Comparison of ENCODE assay signal across 8 cellular contexts in the genomic region with DNA sequence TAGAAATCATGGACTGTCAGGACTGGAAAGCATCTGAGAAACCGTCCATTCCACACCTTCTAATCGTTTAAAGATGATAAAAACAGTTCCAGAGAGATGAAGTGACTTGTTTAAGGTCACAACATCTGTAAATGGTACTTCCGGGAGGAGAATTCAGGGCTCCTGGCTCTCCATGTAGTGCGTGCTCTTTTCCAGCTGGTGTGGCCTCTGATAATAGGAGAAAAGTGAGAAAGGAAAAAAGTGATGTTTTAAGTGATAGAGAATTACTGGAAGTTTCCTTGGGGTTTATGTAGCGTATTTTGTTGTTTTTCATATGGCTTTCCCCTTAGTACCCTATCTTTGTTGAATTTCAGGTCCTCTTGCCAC. TPM values are rescaled to one million over a fixed set of nuclear protein-coding genes. Genes with fewer than 3 reads are reported as not detected.
DNase-seq lines count a peak whose midpoint lies in the region; ATAC-seq and TF ChIP-seq lines count a peak whose summit lies in the region.

No MANE protein-coding gene starts in this region.

- peak; percentile 15 for ATAC-seq in HG03108 (IDR thresholded peaks at IDR 0.05; ENCODE audit: unreplicated experiment)
- peak; percentile 5 for ATAC-seq in activated naive CD8-positive, alpha-beta T cell treated with anti-CD3 and anti-CD28 coated beads, Interleukin-2, amount 10 ng/mL, durations not matched to agents 7 days and 5 days (ENCODE audit: low read depth)
- ATAC-seq in left colon: peak; percentile 49

- H3K4me1 ChIP-seq in tibial nerve: peaks cover 0 to 37% (median 15%) of the 10 kb centered on the region in 4 donors

- no peak for DNase-seq in activated CD4-positive, alpha-beta T cell treated with anti-CD3 and anti-CD28 coated beads, Interleukin-2, amount 10 ng/mL, durations not matched to agents 7 days and 5 days
- DNase-seq in activated CD4-positive, alpha-beta T cell treated with anti-CD3 and anti-CD28 coated beads for 48 hours: no peak
- no peak for DNase-seq in activated naive CD8-positive, alpha-beta T cell treated with anti-CD3 and anti-CD28 coated beads, Interleukin-2, amount 10 ng/mL, durations not matched to agents 7 days and 5 days
- no peak for DNase-seq in left colon
- no peak for DNase-seq in tibial nerve (ENCODE audit: low spot score in 2 of 2)
- DNase-seq in activated effector memory CD4-positive, alpha-beta T cell treated with Interleukin-2 at 50 U/mL for 16 hours: no peak
- DNase-seq in stimulated activated naive CD4-positive, alpha-beta T cell treated with Interleukin-2 at 50 U/mL for 16 hours (lab: John Stamatoyannopoulos, UW): no peak

- peaks cover 22% of the 10 kb centered on the region for H3K36me3 Mint-ChIP-seq in activated CD4-positive, alpha-beta T cell treated with anti-CD3 and anti-CD28 coated beads, Interleukin-2, amount 10 ng/mL, durations not matched to agents 7 days and 5 days (ENCODE audit: low read depth)
- H3K36me3 Mint-ChIP-seq in activated naive CD8-positive, alpha-beta T cell treated with anti-CD3 and anti-CD28 coated beads, Interleukin-2, amount 10 ng/mL, durations not matched to agents 7 days and 5 days: peaks cover 2% of the 10 kb centered on the region

- no peaks in the 10 kb centered on the region for H3K9me3 ChIP-seq in tibial nerve

- WGBS in tibial nerve, 2 donors: 6 to 8% methylated on average over 5 of the region's 5 CpGs

- peak overlapping the region; percentile 100 for H3K27ac Mint-ChIP-seq in activated CD4-positive, alpha-beta T cell treated with anti-CD3 and anti-CD28 coated beads, Interleukin-2, amount 10 ng/mL, durations not matched to agents 7 days and 5 days
- peak overlapping the region; percentile 100 for H3K27ac Mint-ChIP-seq in activated naive CD8-positive, alpha-beta T cell treated with anti-CD3 and anti-CD28 coated beads, Interleukin-2, amount 10 ng/mL, durations not matched to agents 7 days and 5 days

- CTCF ChIA-PET in activated CD4-positive, alpha-beta T cell treated with anti-CD3 and anti-CD28 coated beads, Interleukin-2, amount 10 ng/mL, durations not matched to agents 7 days and 5 days (lab: Charles Lee): interaction anchor here (1.8 to 2.0 kb wide), 2 partner anchors 9 to 12 kb away, joined by 5 to 6 read pairs; no protein-coding TSS in a partner anchor

- TF ChIP-seq CTCF in tibial nerve (IDR thresholded peaks at IDR 0.05): no peak

- peak overlapping the region; percentile 88 to 97 (median 92) for H3K27ac ChIP-seq in tibial nerve

- H3K27me3 Mint-ChIP-seq in activated CD4-positive, alpha-beta T cell treated with anti-CD3 and anti-CD28 coated beads, Interleukin-2, amount 10 ng/mL, durations not matched to agents 7 days and 5 days: no peaks in the 10 kb centered on the region
- no peaks in the 10 kb centered on the region for H3K27me3 Mint-ChIP-seq in activated naive CD8-positive, alpha-beta T cell treated with anti-CD3 and anti-CD28 coated beads, Interleukin-2, amount 10 ng/mL, durations not matched to agents 7 days and 5 days

- H3K4me1 Mint-ChIP-seq in activated CD4-positive, alpha-beta T cell treated with anti-CD3 and anti-CD28 coated beads, Interleukin-2, amount 10 ng/mL, durations not matched to agents 7 days and 5 days: peaks cover 53% of the 10 kb centered on the region
- peaks cover 36% of the 10 kb centered on the region for H3K4me1 Mint-ChIP-seq in activated naive CD8-positive, alpha-beta T cell treated with anti-CD3 and anti-CD28 coated beads, Interleukin-2, amount 10 ng/mL, durations not matched to agents 7 days and 5 days

- intact Hi-C loops in left colon (cut with DNase I, micrococcal nuclease): no loop called here

- no peak for TF ChIP-seq POLR2A in tibial nerve (IDR thresholded peaks at IDR 0.05)

- no peaks in the 10 kb centered on the region for H3K9me3 Mint-ChIP-seq in activated CD4-positive, alpha-beta T cell treated with anti-CD3 and anti-CD28 coated beads, Interleukin-2, amount 10 ng/mL, durations not matched to agents 7 days and 5 days
- no peaks in the 10 kb centered on the region for H3K9me3 Mint-ChIP-seq in activated naive CD8-positive, alpha-beta T cell treated with anti-CD3 and anti-CD28 coated beads, Interleukin-2, amount 10 ng/mL, durations not matched to agents 7 days and 5 days

- no peaks in the 10 kb centered on the region for H3K27me3 ChIP-seq in tibial nerve

- peak overlapping the region; percentile 82 to 95 (median 92) for H3K4me3 ChIP-seq in tibial nerve

- POLR2A ChIA-PET in activated CD4-positive, alpha-beta T cell treated with anti-CD3 and anti-CD28 coated beads, Interleukin-2, amount 10 ng/mL, durations not matched to agents 7 days and 5 days (lab: Charles Lee): no interaction called here
- POLR2A ChIA-PET in activated naive CD8-positive, alpha-beta T cell treated with anti-CD3 and anti-CD28 coated beads, Interleukin-2, amount 10 ng/mL, durations not matched to agents 7 days and 5 days (lab: Charles Lee): interaction anchor here (0.7 kb wide), 1 partner anchor 9 kb away, joined by 3 read pairs; no protein-coding TSS in a partner anchor

- H3K4me3 Mint-ChIP-seq in activated CD4-positive, alpha-beta T cell treated with anti-CD3 and anti-CD28 coated beads, Interleukin-2, amount 10 ng/mL, durations not matched to agents 7 days and 5 days: peak overlapping the region; percentile 99
- H3K4me3 Mint-ChIP-seq in activated naive CD8-positive, alpha-beta T cell treated with anti-CD3 and anti-CD28 coated beads, Interleukin-2, amount 10 ng/mL, durations not matched to agents 7 days and 5 days: peak overlapping the region; percentile 100

- no peak for TF ChIP-seq EP300 in tibial nerve (IDR thresholded peaks at IDR 0.05)

- H3K36me3 ChIP-seq in tibial nerve: peaks cover 0 to 44% (median 9%) of the 10 kb centered on the region in 3 donors

RNA-seq across cellular contexts. Expression of a gene that starts 0.7 kb away (rescaled TPM):
- total RNA-seq in activated CD4-positive, alpha-beta T cell treated with anti-CD3 and anti-CD28 coated beads, Interleukin-2, amount 10 ng/mL, durations not matched to agents 7 days and 5 days: 10 to 100 TPM; 23.5 to 24.5 TPM
- total RNA-seq in activated naive CD8-positive, alpha-beta T cell treated with anti-CD3 and anti-CD28 coated beads, Interleukin-2, amount 10 ng/mL, durations not matched to agents 7 days and 5 days: 10 to 100 TPM; 23.9 to 25.0 TPM
- 10 to 100 TPM; 12.2 TPM for total RNA-seq in left colon
- total RNA-seq in tibial nerve: 10 to 100 TPM; 17.1 to 24.0 (median 20.4) TPM

RNA-seq across cellular contexts. Expression of a gene that starts 8.5 kb away (rescaled TPM):
- total RNA-seq in activated CD4-positive, alpha-beta T cell treated with anti-CD3 and anti-CD28 coated beads, Interleukin-2, amount 10 ng/mL, durations not matched to agents 7 days and 5 days: 10 to 100 TPM; 20.5 to 21.4 TPM
- total RNA-seq in activated naive CD8-positive, alpha-beta T cell treated with anti-CD3 and anti-CD28 coated beads, Interleukin-2, amount 10 ng/mL, durations not matched to agents 7 days and 5 days: 10 to 100 TPM; 17.8 to 19.3 TPM
- 10 to 100 TPM; 16.8 to 19.7 TPM for total RNA-seq in left colon
- 10 to 100 TPM; 20.9 to 30.8 (median 23.2) TPM for total RNA-seq in tibial nerve
